Comparison of ENCODE assay signal across 8 cellular contexts in genomic region chr19:38649305-38650179, GRCh38. TPM values are rescaled to one million over a fixed set of nuclear protein-coding genes. Genes with fewer than 3 reads are reported as not detected.
DNase-seq lines count a peak whose midpoint lies in the region; ATAC-seq and TF ChIP-seq lines count a peak whose summit lies in the region.

No MANE protein-coding gene starts in this region.

- H3K4me1 ChIP-seq in Peyer's patch, result peaks cover 8 to 62% (median 11%) of the 10 kb centered on the region in 4 donors

- H3K27me3 Mint-ChIP-seq in natural killer cell (ENCODE audit: low read depth in 2 of 2), result no peaks in the 10 kb centered on the region

- H3K27ac ChIP-seq in Peyer's patch, result peak overlapping the region; percentile 91 to 95 (median 92)

- no peak for TF ChIP-seq CTCF in Peyer's patch (IDR thresholded peaks at IDR 0.05)
- no peak for TF ChIP-seq CTCF in epithelial cell of esophagus (IDR thresholded peaks at IDR 0.05; ENCODE audit: insufficient read depth, low read depth, low read length, missing control alignments)
- TF ChIP-seq CTCF in natural killer cell (IDR thresholded peaks at IDR 0.05), result no peak

- intact Hi-C loops in natural killer cell (cut with micrococcal nuclease), result loop anchor here (2.0 to 5.0 kb wide), 2 partner anchors 15 to 33 kb away; no protein-coding TSS in a partner anchor

- H3K4me3 ChIP-seq in Peyer's patch, result peak overlapping the region; percentile 67 to 99 (median 88)
- H3K4me3 ChIP-seq in epithelial cell of esophagus (ENCODE audit: low read length), result peak overlapping the region; percentile 100

- peak; percentile 68 to 82 for TF ChIP-seq POLR2A in Peyer's patch (IDR thresholded peaks at IDR 0.05)

- DNase-seq in NCI-H345 (lab: John Stamatoyannopoulos, UW) (peak; percentile 38), NCI-H345 treated with DMSO at 0.1 percent for 48 hours (lab: John Stamatoyannopoulos, UW; ENCODE audit: unreplicated experiment) (no peak), Peyer's patch (peak in 2 of 3 donors; percentile 83 to 85), epithelial cell of esophagus (ENCODE audit: low read depth) (peak; percentile 74), natural killer cell (no peak), NCI-H2107 treated with DMSO at 0.1 percent for 48 hours (lab: John Stamatoyannopoulos, UW; ENCODE audit: unreplicated experiment) (no peak), GOT3 (lab: John Stamatoyannopoulos, UW) (no peak)

- H3K36me3 ChIP-seq in Peyer's patch, result no peaks in the 10 kb centered on the region

- H3K4me1 Mint-ChIP-seq in natural killer cell, result peaks cover 60 to 65% of the 10 kb centered on the region in 2 donors

- H3K9me3 ChIP-seq in Peyer's patch, result no peaks in the 10 kb centered on the region

- no peak for ATAC-seq in natural killer cell
- ATAC-seq in HG03565 (IDR thresholded peaks at IDR 0.05; ENCODE audit: unreplicated experiment), result no peak

- H3K9me3 Mint-ChIP-seq in natural killer cell, result no peaks in the 10 kb centered on the region

- no peaks in the 10 kb centered on the region for H3K27me3 ChIP-seq in Peyer's patch

- H3K27ac Mint-ChIP-seq in natural killer cell, result peak overlapping the region; percentile 85 to 92

- peak overlapping the region; percentile 99 for H3K4me3 Mint-ChIP-seq in natural killer cell

- H3K36me3 Mint-ChIP-seq in natural killer cell, result no peaks in the 10 kb centered on the region

RNA-seq across cellular contexts. Expression of gene ACTN4, which starts 2.1 kb away (rescaled TPM):
- 1,000 to 10,000 TPM in 1 of 4 donors, 100 to 1,000 TPM in 3; 360 to 1,049 (median 814) TPM for total RNA-seq in Peyer's patch
- total RNA-seq in natural killer cell, result 100 to 1,000 TPM; 443 to 595 (median 541) TPM

RNA-seq across cellular contexts. Expression of gene EIF3K, which starts 30.6 kb away (rescaled TPM):
- 100 to 1,000 TPM; 314 to 442 (median 369) TPM for total RNA-seq in Peyer's patch
- 100 to 1,000 TPM; 232 to 262 (median 238) TPM for total RNA-seq in natural killer cell

RNA-seq across cellular contexts. Expression of gene MAP4K1, which starts 31.8 kb away (rescaled TPM):
- total RNA-seq in Peyer's patch (100 to 1,000 TPM in 1 of 4 donors, 10 to 100 TPM in 1, 1 to 10 TPM in 2; 7.0 to 116 (median 10.4) TPM), natural killer cell (100 to 1,000 TPM; 162 to 201 (median 163) TPM)

Comparison
In these comparisons a context has a peak if more than half of its experiments do, and no peak if none do; other contexts are left out.
1. DNase-seq: peak in NCI-H345 (single experiment), Peyer's patch (2 of 3) and epithelial cell of esophagus (single experiment); none in NCI-H345 treated with DMSO at 0.1 percent for 48 hours (single experiment), natural killer cell (single experiment), NCI-H2107 treated with DMSO at 0.1 percent for 48 hours (single experiment) and GOT3 (single experiment).